Comparison of ENCODE assay signal across 1 cellular context in the genomic region with DNA sequence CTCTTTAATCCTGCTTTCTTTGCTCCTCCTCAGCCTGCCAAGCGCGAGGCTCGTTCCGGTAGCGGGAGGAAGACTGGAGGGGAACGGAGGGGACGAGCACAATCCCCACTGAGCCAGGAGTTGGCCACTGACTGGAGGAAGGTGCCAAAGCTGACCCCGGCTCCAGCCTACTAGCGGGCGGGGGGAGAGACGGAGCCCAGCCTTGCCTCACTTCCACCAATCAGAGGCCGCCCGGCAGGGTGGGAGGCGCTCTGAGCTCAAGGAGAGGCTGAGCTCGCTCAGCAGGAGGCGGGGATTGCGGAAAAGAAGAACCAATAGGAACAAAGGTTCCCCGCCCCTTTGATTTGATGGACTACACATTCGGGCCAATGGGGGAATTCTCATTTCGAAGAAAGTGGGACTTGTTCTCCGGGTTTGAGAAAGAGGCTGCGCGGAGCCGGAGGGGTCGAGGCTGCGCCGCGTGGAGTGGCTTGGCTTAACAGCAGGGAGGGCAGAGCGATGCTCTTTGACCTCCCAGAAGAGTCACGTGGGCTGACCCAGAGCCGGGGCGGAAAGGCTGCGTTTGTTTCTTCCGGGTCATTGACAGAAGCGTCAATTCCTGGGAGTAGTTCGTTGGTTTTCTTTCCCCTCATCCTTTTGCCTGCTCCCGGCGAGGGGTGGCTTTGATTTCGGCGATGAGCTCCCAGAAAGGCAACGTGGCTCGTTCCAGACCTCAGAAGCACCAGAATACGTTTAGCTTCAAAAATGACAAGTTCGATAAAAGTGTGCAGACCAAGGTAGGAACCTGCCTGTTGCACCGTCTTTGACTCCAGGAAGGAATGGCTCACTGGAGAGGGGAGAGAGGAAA.
A peak's percentile ranks its signal among the peaks of the same experiment; 100 is the strongest.
TF ChIP-seq lines count a peak whose summit lies in the region.

ABHD17B (minus strand) TSS at position 133 of the 847 bp plus-strand sequence. CDS start 36,113 bp downstream, outside the sequence.
C9orf85 (plus strand) TSS at position 579 of the 847 bp plus-strand sequence; CDS start at position 675, 96 bp downstream.

TF ChIP-seq in HepG2, 621 proteins besides CTCF, POLR2A, EP300 and RAD21 (continued from another document and continues in another):
- TF ChIP-seq ZNF749 (CRISPR knock-in tag; IDR thresholded peaks at IDR 0.05; ENCODE audit: borderline replicate concordance) (peak; percentile 76), LBX2 (CRISPR knock-in tag; IDR thresholded peaks at IDR 0.05; ENCODE audit: borderline replicate concordance) (peak; percentile 41; the same call in 1 of the 2 replicates), FOXA3 (CRISPR knock-in tag; IDR thresholded peaks at IDR 0.05) (peak; percentile 26), ZNF720 (CRISPR knock-in tag; IDR thresholded peaks at IDR 0.05) (0 out of 2 replicates have a peak, but pooled peaks have one; percentile 12), RARA (CRISPR knock-in tag; IDR thresholded peaks at IDR 0.05) (peak; percentile 53), PBX2 (CRISPR knock-in tag; IDR thresholded peaks at IDR 0.05) (peak; percentile 88), REL (CRISPR knock-in tag; conservative IDR thresholded peaks at IDR 0.05) (0 out of 2 replicates have a peak, but pooled peaks have one; percentile 25), MED1 (CRISPR knock-in tag; IDR thresholded peaks at IDR 0.05) (peak; percentile 62; the same call in 1 of the 2 replicates), ZNF468 (CRISPR knock-in tag; IDR thresholded peaks at IDR 0.05) (0 out of 2 replicates have a peak, but pooled peaks have one; percentile 50), ZSCAN9 (CRISPR knock-in tag; IDR thresholded peaks at IDR 0.05; ENCODE audit: borderline replicate concordance) (peak; percentile 79), PAF1 (CRISPR knock-in tag; IDR thresholded peaks at IDR 0.05) (no peak), SYNCRIP (IDR thresholded peaks at IDR 0.05; ENCODE audit: insufficient read depth, low read depth, low read length) (no peak), CBX1 (IDR thresholded peaks at IDR 0.05; ENCODE audit: low read depth) (peak; percentile 55), BORCS8-MEF2B (CRISPR knock-in tag; IDR thresholded peaks at IDR 0.05) (peak; percentile 13; the same call in 1 of the 2 replicates), ZMYM2 (CRISPR knock-in tag; IDR thresholded peaks at IDR 0.05) (peak; percentile 34; the same call in 1 of the 2 replicates), ADNP (CRISPR knock-in tag; IDR thresholded peaks at IDR 0.05) (no peak), HDAC2 (CRISPR knock-in tag; IDR thresholded peaks at IDR 0.05) (peak; percentile 65; the same call in 1 of the 2 replicates), MXD4 (CRISPR knock-in tag; IDR thresholded peaks at IDR 0.05) (peak; percentile 59; the same call in 1 of the 2 replicates), NFKB2 (CRISPR knock-in tag; IDR thresholded peaks at IDR 0.05; ENCODE audit: borderline replicate concordance) (peak; percentile 31; the same call in 1 of the 2 replicates), CREM (IDR thresholded peaks at IDR 0.05) (peak; percentile 58; the same call in 1 of the 2 replicates), CREM (CRISPR knock-in tag; IDR thresholded peaks at IDR 0.05) (no peak), ZNF333 (CRISPR knock-in tag; IDR thresholded peaks at IDR 0.05; ENCODE audit: borderline replicate concordance) (no peak), NR2F1 (CRISPR knock-in tag; IDR thresholded peaks at IDR 0.05) (peak; percentile 64 to 77), FOXM1 (CRISPR knock-in tag; IDR thresholded peaks at IDR 0.05) (0 out of 2 replicates have a peak, but pooled peaks have one; percentile 78), KLF15 (CRISPR knock-in tag; IDR thresholded peaks at IDR 0.05; ENCODE audit: borderline replicate concordance) (no peak; the same call in 1 of the 2 replicates), NBN (conservative IDR thresholded peaks at IDR 0.05) (no peak), ZNF850 (CRISPR knock-in tag; conservative IDR thresholded peaks at IDR 0.05) (no peak), SAP130 (CRISPR knock-in tag; IDR thresholded peaks at IDR 0.05; ENCODE audit: low read depth) (peak; percentile 86), ZNF224 (CRISPR knock-in tag; IDR thresholded peaks at IDR 0.05) (0 out of 2 replicates have a peak, but pooled peaks have one; percentile 66), KDM2A (CRISPR knock-in tag; IDR thresholded peaks at IDR 0.05; ENCODE audit: borderline replicate concordance, low read depth) (peak; percentile 73), MTA1 (CRISPR knock-in tag; IDR thresholded peaks at IDR 0.05; ENCODE audit: borderline replicate concordance) (no peak), MED8 (CRISPR knock-in tag; IDR thresholded peaks at IDR 0.05; ENCODE audit: insufficient replicate concordance) (peak; percentile 17), TP53 (CRISPR knock-in tag; conservative IDR thresholded peaks at IDR 0.05) (no peak; the same call in 1 of the 2 replicates), HOXD1 (CRISPR knock-in tag; IDR thresholded peaks at IDR 0.05) (peak; percentile 20; the same call in 1 of the 2 replicates), ZNF263 (CRISPR knock-in tag; IDR thresholded peaks at IDR 0.05) (peak; percentile 46; the same call in 1 of the 2 replicates), TAF1 (CRISPR knock-in tag; IDR thresholded peaks at IDR 0.05) (peak; percentile 99)
- TF ChIP-seq, protein P1, sequence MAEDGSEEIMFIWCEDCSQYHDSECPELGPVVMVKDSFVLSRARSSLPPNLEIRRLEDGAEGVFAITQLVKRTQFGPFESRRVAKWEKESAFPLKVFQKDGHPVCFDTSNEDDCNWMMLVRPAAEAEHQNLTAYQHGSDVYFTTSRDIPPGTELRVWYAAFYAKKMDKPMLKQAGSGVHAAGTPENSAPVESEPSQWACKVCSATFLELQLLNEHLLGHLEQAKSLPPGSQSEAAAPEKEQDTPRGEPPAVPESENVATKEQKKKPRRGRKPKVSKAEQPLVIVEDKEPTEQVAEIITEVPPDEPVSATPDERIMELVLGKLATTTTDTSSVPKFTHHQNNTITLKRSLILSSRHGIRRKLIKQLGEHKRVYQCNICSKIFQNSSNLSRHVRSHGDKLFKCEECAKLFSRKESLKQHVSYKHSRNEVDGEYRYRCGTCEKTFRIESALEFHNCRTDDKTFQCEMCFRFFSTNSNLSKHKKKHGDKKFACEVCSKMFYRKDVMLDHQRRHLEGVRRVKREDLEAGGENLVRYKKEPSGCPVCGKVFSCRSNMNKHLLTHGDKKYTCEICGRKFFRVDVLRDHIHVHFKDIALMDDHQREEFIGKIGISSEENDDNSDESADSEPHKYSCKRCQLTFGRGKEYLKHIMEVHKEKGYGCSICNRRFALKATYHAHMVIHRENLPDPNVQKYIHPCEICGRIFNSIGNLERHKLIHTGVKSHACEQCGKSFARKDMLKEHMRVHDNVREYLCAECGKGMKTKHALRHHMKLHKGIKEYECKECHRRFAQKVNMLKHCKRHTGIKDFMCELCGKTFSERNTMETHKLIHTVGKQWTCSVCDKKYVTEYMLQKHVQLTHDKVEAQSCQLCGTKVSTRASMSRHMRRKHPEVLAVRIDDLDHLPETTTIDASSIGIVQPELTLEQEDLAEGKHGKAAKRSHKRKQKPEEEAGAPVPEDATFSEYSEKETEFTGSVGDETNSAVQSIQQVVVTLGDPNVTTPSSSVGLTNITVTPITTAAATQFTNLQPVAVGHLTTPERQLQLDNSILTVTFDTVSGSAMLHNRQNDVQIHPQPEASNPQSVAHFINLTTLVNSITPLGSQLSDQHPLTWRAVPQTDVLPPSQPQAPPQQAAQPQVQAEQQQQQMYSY (CRISPR knock-in tag; IDR thresholded peaks at IDR 0.05), result no peak
- TF ChIP-seq, protein P2, sequence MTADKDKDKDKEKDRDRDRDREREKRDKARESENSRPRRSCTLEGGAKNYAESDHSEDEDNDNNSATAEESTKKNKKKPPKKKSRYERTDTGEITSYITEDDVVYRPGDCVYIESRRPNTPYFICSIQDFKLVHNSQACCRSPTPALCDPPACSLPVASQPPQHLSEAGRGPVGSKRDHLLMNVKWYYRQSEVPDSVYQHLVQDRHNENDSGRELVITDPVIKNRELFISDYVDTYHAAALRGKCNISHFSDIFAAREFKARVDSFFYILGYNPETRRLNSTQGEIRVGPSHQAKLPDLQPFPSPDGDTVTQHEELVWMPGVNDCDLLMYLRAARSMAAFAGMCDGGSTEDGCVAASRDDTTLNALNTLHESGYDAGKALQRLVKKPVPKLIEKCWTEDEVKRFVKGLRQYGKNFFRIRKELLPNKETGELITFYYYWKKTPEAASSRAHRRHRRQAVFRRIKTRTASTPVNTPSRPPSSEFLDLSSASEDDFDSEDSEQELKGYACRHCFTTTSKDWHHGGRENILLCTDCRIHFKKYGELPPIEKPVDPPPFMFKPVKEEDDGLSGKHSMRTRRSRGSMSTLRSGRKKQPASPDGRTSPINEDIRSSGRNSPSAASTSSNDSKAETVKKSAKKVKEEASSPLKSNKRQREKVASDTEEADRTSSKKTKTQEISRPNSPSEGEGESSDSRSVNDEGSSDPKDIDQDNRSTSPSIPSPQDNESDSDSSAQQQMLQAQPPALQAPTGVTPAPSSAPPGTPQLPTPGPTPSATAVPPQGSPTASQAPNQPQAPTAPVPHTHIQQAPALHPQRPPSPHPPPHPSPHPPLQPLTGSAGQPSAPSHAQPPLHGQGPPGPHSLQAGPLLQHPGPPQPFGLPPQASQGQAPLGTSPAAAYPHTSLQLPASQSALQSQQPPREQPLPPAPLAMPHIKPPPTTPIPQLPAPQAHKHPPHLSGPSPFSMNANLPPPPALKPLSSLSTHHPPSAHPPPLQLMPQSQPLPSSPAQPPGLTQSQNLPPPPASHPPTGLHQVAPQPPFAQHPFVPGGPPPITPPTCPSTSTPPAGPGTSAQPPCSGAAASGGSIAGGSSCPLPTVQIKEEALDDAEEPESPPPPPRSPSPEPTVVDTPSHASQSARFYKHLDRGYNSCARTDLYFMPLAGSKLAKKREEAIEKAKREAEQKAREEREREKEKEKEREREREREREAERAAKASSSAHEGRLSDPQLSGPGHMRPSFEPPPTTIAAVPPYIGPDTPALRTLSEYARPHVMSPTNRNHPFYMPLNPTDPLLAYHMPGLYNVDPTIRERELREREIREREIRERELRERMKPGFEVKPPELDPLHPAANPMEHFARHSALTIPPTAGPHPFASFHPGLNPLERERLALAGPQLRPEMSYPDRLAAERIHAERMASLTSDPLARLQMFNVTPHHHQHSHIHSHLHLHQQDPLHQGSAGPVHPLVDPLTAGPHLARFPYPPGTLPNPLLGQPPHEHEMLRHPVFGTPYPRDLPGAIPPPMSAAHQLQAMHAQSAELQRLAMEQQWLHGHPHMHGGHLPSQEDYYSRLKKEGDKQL (CRISPR knock-in tag; IDR thresholded peaks at IDR 0.05; ENCODE audit: low read depth), result peak; percentile 37
- TF ChIP-seq, protein P3, sequence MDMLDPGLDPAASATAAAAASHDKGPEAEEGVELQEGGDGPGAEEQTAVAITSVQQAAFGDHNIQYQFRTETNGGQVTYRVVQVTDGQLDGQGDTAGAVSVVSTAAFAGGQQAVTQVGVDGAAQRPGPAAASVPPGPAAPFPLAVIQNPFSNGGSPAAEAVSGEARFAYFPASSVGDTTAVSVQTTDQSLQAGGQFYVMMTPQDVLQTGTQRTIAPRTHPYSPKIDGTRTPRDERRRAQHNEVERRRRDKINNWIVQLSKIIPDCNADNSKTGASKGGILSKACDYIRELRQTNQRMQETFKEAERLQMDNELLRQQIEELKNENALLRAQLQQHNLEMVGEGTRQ (IDR thresholded peaks at IDR 0.05; ENCODE audit: low read depth, low read length), result peak; percentile 95
- TF ChIP-seq, protein P3 (CRISPR knock-in tag; IDR thresholded peaks at IDR 0.05; ENCODE audit: borderline replicate concordance), result peak; percentile 99
- TF ChIP-seq, protein P4, sequence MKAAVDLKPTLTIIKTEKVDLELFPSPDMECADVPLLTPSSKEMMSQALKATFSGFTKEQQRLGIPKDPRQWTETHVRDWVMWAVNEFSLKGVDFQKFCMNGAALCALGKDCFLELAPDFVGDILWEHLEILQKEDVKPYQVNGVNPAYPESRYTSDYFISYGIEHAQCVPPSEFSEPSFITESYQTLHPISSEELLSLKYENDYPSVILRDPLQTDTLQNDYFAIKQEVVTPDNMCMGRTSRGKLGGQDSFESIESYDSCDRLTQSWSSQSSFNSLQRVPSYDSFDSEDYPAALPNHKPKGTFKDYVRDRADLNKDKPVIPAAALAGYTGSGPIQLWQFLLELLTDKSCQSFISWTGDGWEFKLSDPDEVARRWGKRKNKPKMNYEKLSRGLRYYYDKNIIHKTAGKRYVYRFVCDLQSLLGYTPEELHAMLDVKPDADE (CRISPR knock-in tag; IDR thresholded peaks at IDR 0.05), result peak; percentile 84; the same call in 1 of the 2 replicates
